In genomic region chr21:46098303-46099141, GRCh38 we compare ENCODE assay signal across 8 cellular contexts. TPM values are rescaled to one million over a fixed set of nuclear protein-coding genes. Genes with fewer than 3 reads are reported as not detected.
DNase-seq lines count a peak whose midpoint lies in the region; ATAC-seq and TF ChIP-seq lines count a peak whose summit lies in the region.

No MANE protein-coding gene starts in this region.

- no peak for TF ChIP-seq CTCF in HCT116 (IDR thresholded peaks at IDR 0.05 in 2 of 3, conservative IDR thresholded peaks at IDR 0.05 in 1 of 3; ENCODE audit: borderline replicate concordance in 1 of 3, insufficient read depth in 1 of 3, low read depth in 2 of 3, low read length in 2 of 3)

- H3K9me3 ChIP-seq in HCT116 (ENCODE audit: control insufficient read depth in 1 of 2, insufficient read depth in 1 of 2, low read depth in 1 of 2, low read length in 2 of 2) (peaks cover 0 to 4% of the 10 kb centered on the region in 2 experiments; a peak in 2 of 4 replicates), iPS-18c (ENCODE audit: control insufficient read depth, insufficient read depth, low read length) (peaks cover 4% of the 10 kb centered on the region)

- no peak overlapping the region for H3K27ac Mint-ChIP-seq in activated naive CD8-positive, alpha-beta T cell treated with anti-CD3 and anti-CD28 coated beads for 36 hours
- no peak overlapping the region for H3K27ac Mint-ChIP-seq in stimulated activated effector memory CD8-positive, alpha-beta T cell treated with anti-CD3 and anti-CD28 coated beads, Interleukin-12 subunit alpha, Interleukin-12 subunit beta, amount 100 ng/mL, for 72 hours

- peaks cover 5% of the 10 kb centered on the region; the same call in 1 of the 2 replicates for H3K79me2 ChIP-seq in HCT116 (ENCODE audit: insufficient read depth, low read length)

- no peak for TF ChIP-seq RAD21 in HCT116 (IDR thresholded peaks at IDR 0.05; ENCODE audit: low read depth)

- H3K27ac ChIP-seq in HCT116 (ENCODE audit: low read depth, low read length) = peak overlapping the region; percentile 59; the same call in 1 of the 2 replicates

- H3K4me3 Mint-ChIP-seq in activated naive CD8-positive, alpha-beta T cell treated with anti-CD3 and anti-CD28 coated beads for 36 hours = peak overlapping the region; percentile 75
- H3K4me3 Mint-ChIP-seq in stimulated activated effector memory CD8-positive, alpha-beta T cell treated with anti-CD3 and anti-CD28 coated beads, Interleukin-12 subunit alpha, Interleukin-12 subunit beta, amount 100 ng/mL, for 72 hours = peak overlapping the region; percentile 42

- H3K9me3 Mint-ChIP-seq in activated naive CD8-positive, alpha-beta T cell treated with anti-CD3 and anti-CD28 coated beads for 36 hours = peaks cover 13% of the 10 kb centered on the region
- peaks cover 11% of the 10 kb centered on the region for H3K9me3 Mint-ChIP-seq in stimulated activated effector memory CD8-positive, alpha-beta T cell treated with anti-CD3 and anti-CD28 coated beads, Interleukin-12 subunit alpha, Interleukin-12 subunit beta, amount 100 ng/mL, for 72 hours

- peak overlapping the region; percentile 70 for H3K4me2 ChIP-seq in HCT116 (ENCODE audit: low read length)

- no peak for DNase-seq in HCT116 (ENCODE audit: low read depth, low spot score)
- DNase-seq in activated naive CD8-positive, alpha-beta T cell treated with anti-CD3 and anti-CD28 coated beads for 36 hours = peak; percentile 31
- DNase-seq in stimulated activated effector memory CD8-positive, alpha-beta T cell treated with anti-CD3 and anti-CD28 coated beads, Interleukin-12 subunit alpha, Interleukin-12 subunit beta, amount 100 ng/mL, for 72 hours (ENCODE audit: low spot score in 2 of 2) = peak in 1 of 2 donors; percentile 49
- no peak for DNase-seq in DMS114 treated with DMSO at 0.1 percent for 48 hours (lab: John Stamatoyannopoulos, UW; ENCODE audit: unreplicated experiment)

- H3K4me1 ChIP-seq in HCT116 (ENCODE audit: control insufficient read depth in 1 of 2, insufficient read depth in 2 of 2, low read length in 2 of 2) = peaks cover 6 to 13% of the 10 kb centered on the region in 2 experiments; a peak in 3 of 4 replicates

- RAD21 ChIA-PET in HCT116 (lab: Charles Lee; ENCODE audit: low non-redundant PET in 1 of 2, low total read pairs in 2 of 2, uncharacterized antibody in 2 of 2, unreplicated experiment in 2 of 2) = no interaction called here

- ATAC-seq in HCT116 (peak; percentile 57), GM21619 (IDR thresholded peaks at IDR 0.05; ENCODE audit: unreplicated experiment) (no peak), GM19395 (IDR thresholded peaks at IDR 0.05; ENCODE audit: unreplicated experiment) (no peak), GM19455 (IDR thresholded peaks at IDR 0.05; ENCODE audit: unreplicated experiment) (no peak)
- ATAC-seq in stimulated activated effector memory CD8-positive, alpha-beta T cell treated with anti-CD3 and anti-CD28 coated beads, Interleukin-12 subunit alpha, Interleukin-12 subunit beta, amount 100 ng/mL, for 72 hours = peak; percentile 31

- H3K9ac ChIP-seq in HCT116 (ENCODE audit: low read length) = peak overlapping the region; percentile 65

- no peaks in the 10 kb centered on the region for H4K20me1 ChIP-seq in HCT116 (ENCODE audit: insufficient read depth)

- H3K4me3 ChIP-seq in HCT116 (replicated peaks in 1 of 2; ENCODE audit: low read depth in 1 of 2, low read length in 2 of 2) (peak overlapping the region; percentile 39 to 59), iPS-18c (ENCODE audit: insufficient read depth, low read depth, low read length) (peak overlapping the region; percentile 57)

- no peaks in the 10 kb centered on the region for H3K27me3 ChIP-seq in HCT116 (ENCODE audit: insufficient read depth, low read length)

- peaks cover 11% of the 10 kb centered on the region for H3K36me3 Mint-ChIP-seq in activated naive CD8-positive, alpha-beta T cell treated with anti-CD3 and anti-CD28 coated beads for 36 hours
- H3K36me3 Mint-ChIP-seq in stimulated activated effector memory CD8-positive, alpha-beta T cell treated with anti-CD3 and anti-CD28 coated beads, Interleukin-12 subunit alpha, Interleukin-12 subunit beta, amount 100 ng/mL, for 72 hours = no peaks in the 10 kb centered on the region

- POLR2A ChIA-PET in HCT116 (lab: Charles Lee) = no interaction called here

- no peaks in the 10 kb centered on the region for H3K36me3 ChIP-seq in HCT116 (ENCODE audit: control insufficient read depth in 1 of 2, insufficient read depth in 2 of 2, low read length in 2 of 2)

- no peak for TF ChIP-seq POLR2A in HCT116 (IDR thresholded peaks at IDR 0.05; ENCODE audit: borderline replicate concordance, extremely low read depth, insufficient read depth, insufficient read length)

- no peaks in the 10 kb centered on the region for H3K9me2 ChIP-seq in HCT116 (ENCODE audit: insufficient read depth)

- peaks cover 12% of the 10 kb centered on the region for H3K27me3 Mint-ChIP-seq in activated naive CD8-positive, alpha-beta T cell treated with anti-CD3 and anti-CD28 coated beads for 36 hours

- intact Hi-C loops in HCT116 (cut with micrococcal nuclease) = loop anchor here (2.0 kb wide), 1 partner anchor 50 kb away; no protein-coding TSS in a partner anchor

- CTCF ChIA-PET in HCT116 (lab: Charles Lee) = no interaction called here

- BruUV-seq in HCT116 (replicated peaks; lab: Mats Ljungman, UMichigan) = no TSS peak

- peaks cover 6% of the 10 kb centered on the region for H3K4me1 Mint-ChIP-seq in activated naive CD8-positive, alpha-beta T cell treated with anti-CD3 and anti-CD28 coated beads for 36 hours
- H3K4me1 Mint-ChIP-seq in stimulated activated effector memory CD8-positive, alpha-beta T cell treated with anti-CD3 and anti-CD28 coated beads, Interleukin-12 subunit alpha, Interleukin-12 subunit beta, amount 100 ng/mL, for 72 hours = peaks cover 23% of the 10 kb centered on the region

- H2AFZ ChIP-seq in HCT116 (ENCODE audit: low read depth, low read length, poor library complexity, severe bottlenecking) = no peak overlapping the region

TF ChIP-seq in HCT116, 20 proteins besides CTCF, POLR2A, EP300 and RAD21:
- TF ChIP-seq TCF7L2 (IDR thresholded peaks at IDR 0.05; ENCODE audit: borderline replicate concordance, extremely low read depth, insufficient read depth, insufficient read length) (no peak), ZFX (IDR thresholded peaks at IDR 0.05) (peak; percentile 15)

RNA-seq across cellular contexts. Expression of gene COL6A2, which starts 0.6 kb away (rescaled TPM):
- 87.0 TPM for total RNA-seq in HCT116 (2021; ENCODE audit: unreplicated experiment)
- 98.3 and 119 TPM in 2 replicates for polyA plus RNA-seq in HCT116 (2012)
- total RNA-seq in activated naive CD8-positive, alpha-beta T cell treated with anti-CD3 and anti-CD28 coated beads for 36 hours = 10 to 100 TPM; 16.0 to 16.5 TPM

RNA-seq across cellular contexts. Expression of gene FTCD, which starts 56.9 kb away (rescaled TPM):
- 2.5 TPM for total RNA-seq in HCT116 (2021; ENCODE audit: unreplicated experiment)
- 0.91 and 1.1 TPM in 2 replicates for polyA plus RNA-seq in HCT116 (2012)
- total RNA-seq in activated naive CD8-positive, alpha-beta T cell treated with anti-CD3 and anti-CD28 coated beads for 36 hours = under 1 TPM in 1 of 2 experiments, not detected in 1; 0.43 TPM

Comparison
In these comparisons a context has a peak if more than half of its experiments do, and no peak if none do; other contexts are left out.
1. ATAC-seq: peak in HCT116 (single experiment) and stimulated activated effector memory CD8-positive, alpha-beta T cell treated with anti-CD3 and anti-CD28 coated beads, Interleukin-12 subunit alpha, Interleukin-12 subunit beta, amount 100 ng/mL, for 72 hours (single experiment); none in GM21619 (single experiment), GM19395 (single experiment) and GM19455 (single experiment).